Comparison of ENCODE assay signal across 1 cellular context in genomic region chr10:35091994-35092393, GRCh38.
TF ChIP-seq lines count a peak whose summit lies in the region.

No MANE protein-coding gene starts in this region.

TF ChIP-seq in GM23338, 12 proteins besides CTCF, POLR2A, EP300 and RAD21 (continued from another document):
- TF ChIP-seq JUNB (IDR thresholded peaks at IDR 0.05; ENCODE audit: unreplicated experiment) (no peak), EZH2 (IDR thresholded peaks at IDR 0.05; ENCODE audit: low read depth, unreplicated experiment) (no peak), REST (IDR thresholded peaks at IDR 0.05; ENCODE audit: unreplicated experiment) (no peak), POLR2AphosphoS5 (IDR thresholded peaks at IDR 0.05; ENCODE audit: low read depth) (no peak), CREB1 (CRISPR knock-in tag; IDR thresholded peaks at IDR 0.05; ENCODE audit: low read depth) (no peak), ZNF462 (CRISPR knock-in tag; IDR thresholded peaks at IDR 0.05) (no peak), ZNF331 (CRISPR knock-in tag; IDR thresholded peaks at IDR 0.05; ENCODE audit: low read depth) (no peak)
